16 cellular contexts compared by ENCODE assay signal in the genomic region with DNA sequence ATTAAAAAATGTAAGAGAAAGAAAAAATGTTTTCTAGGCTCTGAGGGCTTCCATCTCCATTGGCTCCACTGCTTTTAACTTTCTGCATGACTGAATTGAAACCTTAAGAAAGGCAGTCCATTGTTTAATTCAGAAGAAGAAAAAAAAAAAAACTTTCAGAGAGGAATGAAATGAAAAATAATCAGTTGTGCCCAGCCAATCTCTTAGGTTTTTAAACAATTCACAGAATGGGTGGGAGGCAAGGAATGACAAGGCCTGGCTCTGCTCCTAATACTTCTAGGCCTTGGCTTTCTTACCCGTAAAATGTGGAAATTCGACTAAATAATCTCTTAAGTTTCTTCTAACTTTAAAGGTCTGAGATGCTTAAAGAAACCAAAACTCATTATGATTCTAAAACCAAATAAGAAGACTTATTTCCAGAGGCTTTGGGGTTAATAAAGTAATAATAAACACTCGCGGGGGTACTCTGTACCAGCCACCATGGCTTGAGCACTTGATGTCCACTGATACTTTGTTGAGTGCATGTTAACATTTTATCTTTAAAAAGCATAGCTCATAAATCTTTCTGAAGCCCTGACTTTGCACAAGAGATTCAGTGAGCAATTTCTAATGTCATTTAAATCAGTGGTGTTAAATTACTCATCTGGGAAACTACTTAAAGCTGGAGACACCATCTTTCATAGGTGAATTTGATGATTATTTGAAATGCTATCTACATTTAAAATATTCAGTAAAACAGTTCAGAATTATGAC. TPM values are rescaled to one million over a fixed set of nuclear protein-coding genes. Genes with fewer than 3 reads are reported as not detected.
"Had no signal": no experiment of that assay in that cellular context is flagged by ENCODE, and none has a peak within 500 bp of the region (broad histone marks: within the 10 kb centered on the region; RNA-seq: fewer than 3 reads in every experiment).

No MANE protein-coding gene starts in this region.

- H3K27ac ChIP-seq: ascending aorta, colonic mucosa, esophagus muscularis mucosa, stomach, testis, upper lobe of right lung had no signal

- H3K4me3 Mint-ChIP-seq: activated T-helper 17 cell treated with anti-CD3 and anti-CD28 coated beads, Interleukin-2, amount 50 U/mL, for 72 hours; neural crest cell had no signal

- H3K4me1 Mint-ChIP-seq: activated T-helper 17 cell treated with anti-CD3 and anti-CD28 coated beads, Interleukin-2, amount 50 U/mL, for 72 hours; neural crest cell had no signal

- H3K9me3 Mint-ChIP-seq: activated T-helper 17 cell treated with anti-CD3 and anti-CD28 coated beads, Interleukin-2, amount 50 U/mL, for 72 hours had no signal

- H3K27ac Mint-ChIP-seq: activated T-helper 17 cell treated with anti-CD3 and anti-CD28 coated beads, Interleukin-2, amount 50 U/mL, for 72 hours had no signal

- H3K9me3 ChIP-seq: ascending aorta, colonic mucosa, testis had no signal

- H3K4me1 ChIP-seq: ascending aorta, colonic mucosa, esophagus muscularis mucosa, stomach, upper lobe of right lung had no signal

- DNase-seq: activated CD4-positive, alpha-beta T cell treated with anti-CD3 and anti-CD28 coated beads, Interleukin-2, amount 50 U/mL, for 4 hours; activated CD4-positive, CD25-positive, alpha-beta regulatory T cell treated with anti-CD3 and anti-CD28 coated beads, Interleukin-2, amount 50 U/mL, for 72 hours; activated naive CD4-positive, alpha-beta T cell treated with Interleukin-2 at 50 U/mL for 16 hours; colonic mucosa; foreskin melanocyte; head of caudate nucleus; stimulated activated CD4-positive, alpha-beta T cell treated with anti-CD3 and anti-CD28 coated beads, Interleukin-12 subunit alpha, Interleukin-12 subunit beta, amount 100 ng/mL, for 4 hours; stimulated activated CD4-positive, alpha-beta T cell treated with anti-CD3 and anti-CD28 coated beads, Interleukin-2, amount 100 ng/mL, for 24 hours; stomach; testis; upper lobe of right lung had no signal

- H3K36me3 ChIP-seq: ascending aorta, colonic mucosa, esophagus muscularis mucosa, stomach, upper lobe of right lung had no signal

- H3K4me3 ChIP-seq: ascending aorta, colonic mucosa, esophagus muscularis mucosa, stomach, testis, upper lobe of right lung had no signal

- H3K27me3 ChIP-seq: ascending aorta, colonic mucosa, esophagus muscularis mucosa, stomach, testis, upper lobe of right lung had no signal

- ATAC-seq: activated T-helper 17 cell treated with anti-CD3 and anti-CD28 coated beads, Interleukin-2, amount 50 U/mL, for 72 hours; upper lobe of right lung had no signal

RNA-seq across cellular contexts. Expression of gene STON2, which starts 49.6 kb away (rescaled TPM):
- total RNA-seq: osteocyte had no signal
